12 cellular contexts compared by ENCODE assay signal in the genomic region with DNA sequence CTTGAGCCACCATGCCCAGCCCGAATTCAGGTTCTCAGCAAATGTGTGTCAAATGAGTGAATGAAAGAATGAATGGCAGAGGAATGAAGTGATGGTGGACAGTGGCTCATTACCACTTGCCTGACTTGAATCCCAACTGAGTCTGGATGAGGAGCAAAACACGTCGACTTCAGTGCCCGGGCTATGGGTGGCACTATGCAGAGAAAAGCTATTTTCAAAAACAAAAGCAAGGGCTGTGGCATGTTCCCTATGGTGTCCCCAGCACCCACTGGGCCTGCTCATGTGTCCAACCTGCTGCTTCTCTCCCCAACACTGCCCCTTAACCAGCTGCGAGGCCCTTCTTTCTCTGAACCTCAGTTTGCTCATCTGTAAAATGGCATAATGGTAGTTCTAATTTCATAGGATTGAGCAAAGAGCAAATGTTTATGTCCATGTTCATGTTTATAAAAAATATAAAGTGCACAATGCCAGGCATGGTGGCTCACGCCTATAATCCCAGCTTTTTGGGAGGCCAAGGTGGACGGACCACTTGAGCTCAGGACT. TPM values are rescaled to one million over a fixed set of nuclear protein-coding genes. Genes with fewer than 3 reads are reported as not detected.
DNase-seq lines count a peak whose midpoint lies in the region; ATAC-seq and TF ChIP-seq lines count a peak whose summit lies in the region.
"Had no signal": no experiment of that assay in that cellular context is flagged by ENCODE, and none has a peak within 500 bp of the region (broad histone marks: within the 10 kb centered on the region; RNA-seq: fewer than 3 reads in every experiment).

No MANE protein-coding gene starts in this region.

- TF ChIP-seq CTCF in DOHH2 (IDR thresholded peaks at IDR 0.05; ENCODE audit: low read depth, low read length, poor library complexity, severe bottlenecking) (peak; percentile 43), Loucy (conservative IDR thresholded peaks at IDR 0.05; ENCODE audit: low read length) (0 out of 2 replicates have a peak, but pooled peaks have one; percentile 26), endodermal cell (conservative IDR thresholded peaks at IDR 0.05) (peak; percentile 44)

- DNase-seq in endodermal cell, result no peak
- no peak for DNase-seq in activated gamma-delta T cell treated with Interleukin-2 at 50 U/mL for 16 hours
- DNase-seq in NCI-H524 treated with DMSO at 0.1 percent for 48 hours (lab: John Stamatoyannopoulos, UW), result no peak
- DNase-seq: KG1, NCI-H1417 treated with DMSO at 0.1 percent for 48 hours, NCI-H187 treated with DMSO at 0.1 percent for 48 hours, NCI-H226, NCI-H524 had no signal

- H4K20me1 ChIP-seq in DOHH2 (ENCODE audit: control insufficient read depth, insufficient read depth, low read depth, low read length) (no peaks in the 10 kb centered on the region), Loucy (ENCODE audit: insufficient read depth, low read length, poor library complexity, severe bottlenecking) (peaks cover 5% of the 10 kb centered on the region)

- H3K27ac ChIP-seq in DOHH2 (ENCODE audit: low read depth, low read length) (no peak overlapping the region), endodermal cell (ENCODE audit: low read depth, low read length) (no peak overlapping the region)
- H3K27ac ChIP-seq: C4-2B had no signal

- H3K9ac ChIP-seq in Loucy (ENCODE audit: low read depth, low read length, poor library complexity, severe bottlenecking) (no peak overlapping the region), endodermal cell (ENCODE audit: extremely low read depth, low read length, poor library complexity, severe bottlenecking) (no peak overlapping the region)

- H3K36me3 Mint-ChIP-seq in endodermal cell (ENCODE audit: low read depth), result peaks cover 2% of the 10 kb centered on the region

- ATAC-seq in GM18502 (IDR thresholded peaks at IDR 0.05; ENCODE audit: poor library complexity, unreplicated experiment), result no peak

- H3K27ac Mint-ChIP-seq in endodermal cell, result no peak overlapping the region

- no peaks in the 10 kb centered on the region for H3K9me3 Mint-ChIP-seq in endodermal cell

- H3K4me3 ChIP-seq in DOHH2 (ENCODE audit: low read length) (no peak overlapping the region), Loucy (ENCODE audit: low read length, poor library complexity, severe bottlenecking) (no peak overlapping the region), endodermal cell (ENCODE audit: low read length) (no peak overlapping the region)

- WGBS in endodermal cell (ENCODE audit: insufficient coverage in 1 of 2, insufficient read length in 1 of 2), 2 experiments, result 91 to 97% methylated on average over 5 to 7 of the region's 7 CpGs

- H3K79me2 ChIP-seq in DOHH2 (ENCODE audit: control insufficient read depth, low read length) (peaks cover 4% of the 10 kb centered on the region), Loucy (ENCODE audit: insufficient read depth, low read length) (peaks cover 88% of the 10 kb centered on the region)

- peaks cover 19% of the 10 kb centered on the region for H3K4me1 Mint-ChIP-seq in endodermal cell

- H2AFZ ChIP-seq in Loucy (ENCODE audit: low read length), result no peak overlapping the region

- H3K36me3 ChIP-seq in DOHH2 (ENCODE audit: control insufficient read depth, low read length) (no peaks in the 10 kb centered on the region), Loucy (ENCODE audit: insufficient read depth, low read length) (no peaks in the 10 kb centered on the region), endodermal cell (ENCODE audit: control insufficient read depth, insufficient read depth, low read length) (no peaks in the 10 kb centered on the region)

- H3K9me3 ChIP-seq in DOHH2 (ENCODE audit: control insufficient read depth, insufficient read depth, low read length) (no peaks in the 10 kb centered on the region), Loucy (ENCODE audit: insufficient read depth, low read depth, low read length) (no peaks in the 10 kb centered on the region), endodermal cell (ENCODE audit: control insufficient read depth, low read length) (no peaks in the 10 kb centered on the region)

- H3F3A ChIP-seq in DOHH2 (ENCODE audit: control insufficient read depth, insufficient read depth) (peaks cover 7% of the 10 kb centered on the region), Loucy (ENCODE audit: low read depth) (no peaks in the 10 kb centered on the region)

- no peak overlapping the region for H3K4me2 ChIP-seq in DOHH2 (ENCODE audit: low read length)
- H3K4me2 ChIP-seq in Loucy (ENCODE audit: low read depth, low read length, poor library complexity, severe bottlenecking), result no peak overlapping the region

- no peaks in the 10 kb centered on the region for H3K9me2 ChIP-seq in DOHH2 (replicated peaks; ENCODE audit: control insufficient read depth, low read length)
- no peaks in the 10 kb centered on the region for H3K9me2 ChIP-seq in Loucy (replicated peaks; ENCODE audit: low read depth, low read length)

- H3K27me3 ChIP-seq in DOHH2 (ENCODE audit: control insufficient read depth, low read length) (peaks cover 12% of the 10 kb centered on the region), Loucy (ENCODE audit: insufficient read depth, low read length, poor library complexity, severe bottlenecking) (no peaks in the 10 kb centered on the region), endodermal cell (ENCODE audit: control insufficient read depth, insufficient read depth, low read length, poor library complexity, severe bottlenecking) (peaks cover 8% of the 10 kb centered on the region)

- H3K4me1 ChIP-seq in DOHH2 (ENCODE audit: control insufficient read depth, low read length) (peaks cover 33% of the 10 kb centered on the region), Loucy (ENCODE audit: insufficient read depth, low read length, poor library complexity, severe bottlenecking) (peaks cover 54% of the 10 kb centered on the region), endodermal cell (ENCODE audit: control insufficient read depth, insufficient read depth, low read length) (no peaks in the 10 kb centered on the region)

- H3K27me3 Mint-ChIP-seq in endodermal cell (ENCODE audit: insufficient read depth), result no peaks in the 10 kb centered on the region

- H3K4me3 Mint-ChIP-seq in endodermal cell, result no peak overlapping the region

RNA-seq across cellular contexts. Expression of a gene that starts 4.3 kb away (rescaled TPM):
- 100 to 1,000 TPM; 128 to 132 TPM for total RNA-seq in endodermal cell
- polyA plus RNA-seq in endodermal cell (2013, experiment 1 of 2), result 153 TPM
- 130 TPM for polyA plus RNA-seq in endodermal cell (2013, experiment 2 of 2)

RNA-seq across cellular contexts. Expression of a gene that starts 6.2 kb away (rescaled TPM):
- 1 to 10 TPM; 5.4 to 6.0 TPM for total RNA-seq in endodermal cell
- 42.1 TPM for polyA plus RNA-seq in endodermal cell (2013, experiment 1 of 2)
- polyA plus RNA-seq in endodermal cell (2013, experiment 2 of 2), result 39.2 TPM

RNA-seq across cellular contexts. Expression of a gene that starts 21.3 kb away (rescaled TPM):
- 1 to 10 TPM; 2.7 to 4.1 TPM for total RNA-seq in endodermal cell
- polyA plus RNA-seq in endodermal cell (2013, experiment 1 of 2), result 2.8 TPM
- polyA plus RNA-seq in endodermal cell (2013, experiment 2 of 2), result 2.0 TPM

RNA-seq across cellular contexts. Expression of a gene that starts 30.6 kb away (rescaled TPM):
- total RNA-seq in endodermal cell, result 10 to 100 TPM; 29.1 to 39.1 TPM
- polyA plus RNA-seq in endodermal cell (2013, experiment 1 of 2), result 23.4 TPM
- 15.7 TPM for polyA plus RNA-seq in endodermal cell (2013, experiment 2 of 2)

RNA-seq across cellular contexts. Expression of a gene that starts 31.1 kb away (rescaled TPM):
- total RNA-seq in endodermal cell, result 10 to 100 TPM; 14.1 to 32.0 TPM
- 6.0 TPM for polyA plus RNA-seq in endodermal cell (2013, experiment 1 of 2)
- polyA plus RNA-seq in endodermal cell (2013, experiment 2 of 2), result 4.3 TPM
